ENCODE assay signal across 8 cellular contexts in the genomic region with DNA sequence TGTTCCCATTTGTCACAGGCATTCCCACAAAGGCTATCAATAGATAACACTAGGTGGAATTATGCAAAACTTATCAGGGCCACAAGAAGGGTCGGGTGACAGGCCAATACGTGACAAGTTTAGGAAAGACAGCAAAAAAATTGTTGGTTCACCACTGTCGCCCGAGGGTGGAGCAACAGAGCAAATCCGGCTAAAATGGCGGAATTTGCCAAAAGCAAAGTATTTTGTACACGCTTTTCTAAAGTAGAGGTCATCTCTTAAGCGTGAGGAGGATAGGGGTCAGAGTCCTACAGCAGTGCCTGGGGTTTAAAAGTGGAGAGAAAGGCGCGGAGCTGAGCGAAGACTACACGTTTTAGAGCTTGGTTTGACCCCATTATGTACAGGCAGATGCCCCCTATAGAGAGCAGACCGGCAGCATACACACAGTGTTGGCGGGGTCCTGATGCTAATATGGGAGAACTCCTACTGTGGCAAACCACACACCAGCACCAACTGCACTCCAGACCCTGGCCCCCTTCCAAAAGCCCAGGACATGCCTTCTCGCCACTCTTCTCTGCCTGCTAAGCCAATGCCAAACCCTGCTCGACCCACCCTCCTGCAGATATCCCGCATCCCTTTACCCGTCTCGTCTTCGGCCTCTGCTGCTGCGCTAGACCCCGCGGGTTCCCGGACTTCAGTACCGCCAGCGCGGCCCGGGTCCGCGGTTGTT. TPM values are rescaled to one million over a fixed set of nuclear protein-coding genes. Genes with fewer than 3 reads are reported as not detected.
DNase-seq lines count a peak whose midpoint lies in the region; ATAC-seq and TF ChIP-seq lines count a peak whose summit lies in the region.

No MANE protein-coding gene starts in this region.

- H3K36me3 ChIP-seq in CD4-positive, alpha-beta memory T cell (ENCODE audit: insufficient read depth, low read length): no peaks in the 10 kb centered on the region
- peaks cover 32% of the 10 kb centered on the region for H3K36me3 ChIP-seq in cardiac muscle cell

- DNase-seq in CD4-positive, alpha-beta memory T cell: peak; percentile 28 to 46 (median 37)
- DNase-seq in NCI-H1694 (lab: John Stamatoyannopoulos, UW) (peak; percentile 2), cardiac muscle cell (ENCODE audit: low read depth in 1 of 2, low spot score in 1 of 2) (peak; percentile 32 to 37), retina (peak; percentile 59), middle frontal gyrus (ENCODE audit: extremely low spot score, low spot score) (no peak)
- DNase-seq in activated T-cell treated with anti-CD3 and anti-CD28 coated beads, Interleukin-2, amount 50 U/mL, for 4 hours: no peak

- H3K36me3 Mint-ChIP-seq in CD4-positive, alpha-beta memory T cell: peaks cover 4 to 6% of the 10 kb centered on the region in 2 donors
- H3K36me3 Mint-ChIP-seq in activated T-cell treated with anti-CD3 and anti-CD28 coated beads, Interleukin-2, amount 50 U/mL, for 4 hours (ENCODE audit: insufficient read depth): peaks cover 5% of the 10 kb centered on the region

- H3K9me3 Mint-ChIP-seq in CD4-positive, alpha-beta memory T cell: no peaks in the 10 kb centered on the region
- no peaks in the 10 kb centered on the region for H3K9me3 Mint-ChIP-seq in activated T-cell treated with anti-CD3 and anti-CD28 coated beads, Interleukin-2, amount 50 U/mL, for 4 hours

- H3K4me1 ChIP-seq in CD4-positive, alpha-beta memory T cell (ENCODE audit: insufficient read depth, low read length): peaks cover 19% of the 10 kb centered on the region
- H3K4me1 ChIP-seq in cardiac muscle cell (ENCODE audit: low read depth): peaks cover 9% of the 10 kb centered on the region

- peak overlapping the region; percentile 77 to 98 (median 86) for H3K27ac Mint-ChIP-seq in CD4-positive, alpha-beta memory T cell

- peak; percentile 22 for TF ChIP-seq CTCF in cardiac muscle cell (IDR thresholded peaks at IDR 0.05; ENCODE audit: low read depth, low read length)

- POLR2A ChIA-PET in CD4-positive, alpha-beta memory T cell (lab: Charles Lee; ENCODE audit: partially characterized antibody): interaction anchor here (1.7 to 5.1 kb wide), 3 partner anchors 23 to 308 kb away, joined by 3 to 56 read pairs (median 17); a partner anchor contains a TSS

- peak overlapping the region; percentile 87 to 98 (median 91) for H3K4me3 Mint-ChIP-seq in CD4-positive, alpha-beta memory T cell
- H3K4me3 Mint-ChIP-seq in activated T-cell treated with anti-CD3 and anti-CD28 coated beads, Interleukin-2, amount 50 U/mL, for 4 hours: peak overlapping the region; percentile 88

- H3K27me3 ChIP-seq in CD4-positive, alpha-beta memory T cell (ENCODE audit: insufficient read depth, low read length): no peaks in the 10 kb centered on the region
- H3K27me3 ChIP-seq in cardiac muscle cell: no peaks in the 10 kb centered on the region

- peaks cover 6 to 21% (median 15%) of the 10 kb centered on the region in 4 donors for H3K4me1 Mint-ChIP-seq in CD4-positive, alpha-beta memory T cell
- H3K4me1 Mint-ChIP-seq in activated T-cell treated with anti-CD3 and anti-CD28 coated beads, Interleukin-2, amount 50 U/mL, for 4 hours (ENCODE audit: low read depth): peaks cover 15% of the 10 kb centered on the region

- peak overlapping the region; percentile 53 for H3K27ac ChIP-seq in CD4-positive, alpha-beta memory T cell (ENCODE audit: low read depth, low read length)
- peak overlapping the region; percentile 62 for H3K27ac ChIP-seq in cardiac muscle cell

- intact Hi-C loops in CD4-positive, alpha-beta memory T cell (cut with micrococcal nuclease): loop anchor here (1.0 to 10.0 kb wide), 8 partner anchors 22 to 1099 kb away; a partner anchor contains a TSS

- CTCF ChIA-PET in CD4-positive, alpha-beta memory T cell (lab: Charles Lee; ENCODE audit: partially characterized antibody): interaction anchor here (1.0 kb wide), 1 partner anchor 755 kb away, joined by 3 read pairs; no protein-coding TSS in a partner anchor

- ATAC-seq in GM18511 (IDR thresholded peaks at IDR 0.05; ENCODE audit: unreplicated experiment): peak; percentile 48
- ATAC-seq in HG02943 (IDR thresholded peaks at IDR 0.05; ENCODE audit: low read depth, unreplicated experiment): peak; percentile 45
- peak; percentile 11 to 16 for ATAC-seq in activated T-cell treated with anti-CD3 and anti-CD28 coated beads, Interleukin-2, amount 50 U/mL, for 4 hours

- peak overlapping the region; percentile 62 to 73 for H3K4me3 ChIP-seq in CD4-positive, alpha-beta memory T cell (ENCODE audit: low read length in 2 of 2)
- peak overlapping the region; percentile 92 for H3K4me3 ChIP-seq in cardiac muscle cell

- H3K9me3 ChIP-seq in CD4-positive, alpha-beta memory T cell (ENCODE audit: control insufficient read depth in 1 of 2, low read length in 2 of 2): no peaks in the 10 kb centered on the region
- no peaks in the 10 kb centered on the region for H3K9me3 ChIP-seq in cardiac muscle cell (ENCODE audit: low read depth)

- H3K27me3 Mint-ChIP-seq in CD4-positive, alpha-beta memory T cell: no peaks in the 10 kb centered on the region
- H3K27me3 Mint-ChIP-seq in activated T-cell treated with anti-CD3 and anti-CD28 coated beads, Interleukin-2, amount 50 U/mL, for 4 hours (ENCODE audit: low read depth): no peaks in the 10 kb centered on the region

RNA-seq across cellular contexts. Expression of a gene that starts 0.7 kb away (rescaled TPM):
- total RNA-seq in CD4-positive, alpha-beta memory T cell: 1 to 10 TPM; 1.2 to 1.4 TPM
- polyA plus RNA-seq in CD4-positive, alpha-beta memory T cell: under 1 TPM in 1 of 2 donors, not detected in 1; 0.34 TPM
- total RNA-seq in activated T-cell treated with anti-CD3 and anti-CD28 coated beads, Interleukin-2, amount 50 U/mL, for 4 hours: 10 to 100 TPM in 2 of 3 donors, 1 to 10 TPM in 1; 9.7 to 14.7 (median 14.5) TPM
- total RNA-seq in cardiac muscle cell: 21.5 and 129 TPM in 2 replicates
- 16.0 and 111 TPM in 2 replicates for polyA plus RNA-seq in cardiac muscle cell

RNA-seq across cellular contexts. Expression of a gene that starts 21.8 kb away (rescaled TPM):
- total RNA-seq in CD4-positive, alpha-beta memory T cell: 10 to 100 TPM; 43.0 to 45.4 TPM
- polyA plus RNA-seq in CD4-positive, alpha-beta memory T cell: 10 to 100 TPM; 40.6 to 45.1 TPM
- 10 to 100 TPM; 78.1 to 80.9 (median 80.7) TPM for total RNA-seq in activated T-cell treated with anti-CD3 and anti-CD28 coated beads, Interleukin-2, amount 50 U/mL, for 4 hours
- total RNA-seq in cardiac muscle cell: 26.5 and 33.0 TPM in 2 replicates
- 29.1 and 34.8 TPM in 2 replicates for polyA plus RNA-seq in cardiac muscle cell

RNA-seq across cellular contexts. Expression of a gene that starts 47.3 kb away (rescaled TPM):
- 10 to 100 TPM in 1 of 2 experiments, 1 to 10 TPM in 1; 8.8 to 10.1 TPM for total RNA-seq in CD4-positive, alpha-beta memory T cell
- polyA plus RNA-seq in CD4-positive, alpha-beta memory T cell: 1 to 10 TPM; 5.8 to 9.6 TPM
- 10 to 100 TPM; 18.9 to 23.6 (median 21.5) TPM for total RNA-seq in activated T-cell treated with anti-CD3 and anti-CD28 coated beads, Interleukin-2, amount 50 U/mL, for 4 hours
- total RNA-seq in cardiac muscle cell: 15.4 and 22.7 TPM in 2 replicates
- polyA plus RNA-seq in cardiac muscle cell: 12.9 and 15.0 TPM in 2 replicates

RNA-seq across cellular contexts. Expression of a gene that starts 58.0 kb away (rescaled TPM):
- total RNA-seq in CD4-positive, alpha-beta memory T cell: not detected
- not detected for polyA plus RNA-seq in CD4-positive, alpha-beta memory T cell
- total RNA-seq in activated T-cell treated with anti-CD3 and anti-CD28 coated beads, Interleukin-2, amount 50 U/mL, for 4 hours: not detected
- total RNA-seq in cardiac muscle cell: not detected in 2 replicates
- polyA plus RNA-seq in cardiac muscle cell: 0.55 TPM in 1 of 2 replicates, not detected in the other

Comparison
In these comparisons a context has a peak if more than half of its experiments do, and no peak if none do; other contexts are left out.
1. DNase-seq: peak in CD4-positive, alpha-beta memory T cell (5 of 5), NCI-H1694 (single experiment), cardiac muscle cell (2 of 2) and retina (single experiment); none in activated T-cell treated with anti-CD3 and anti-CD28 coated beads, Interleukin-2, amount 50 U/mL, for 4 hours (single experiment) and middle frontal gyrus (single experiment).
2. Peak in every context shown above with its lines, with median percentiles within 50 percentile points of each other: ATAC-seq.